1 cellular context compared by ENCODE assay signal in genomic region chr20:56392282-56393132, GRCh38.
A peak's percentile ranks its signal among the peaks of the same experiment; 100 is the strongest.
TF ChIP-seq lines count a peak whose summit lies in the region.

Gene CSTF1, plus strand, starts transcription at chr20:56392645. Its CDS starts 2,908 bp downstream, at chr20:56395553.

TF ChIP-seq in HepG2, 621 proteins besides CTCF, POLR2A, EP300 and RAD21 (continued from another document and continues in another):
- TF ChIP-seq CREM (IDR thresholded peaks at IDR 0.05) (peak; percentile 99), CREM (CRISPR knock-in tag; IDR thresholded peaks at IDR 0.05) (peak; percentile 83), HNRNPL (IDR thresholded peaks at IDR 0.05; ENCODE audit: low read depth, low read length) (peak; percentile 66; the same call in 1 of the 2 replicates), KLF16 (CRISPR knock-in tag; IDR thresholded peaks at IDR 0.05) (peak; percentile 91 to 99; a peak in 3 of 4 replicates), ZNF264 (CRISPR knock-in tag; IDR thresholded peaks at IDR 0.05) (peak; percentile 97), STAG1 (CRISPR knock-in tag; IDR thresholded peaks at IDR 0.05) (peak; percentile 1; the same call in 1 of the 2 replicates), ZNF280B (CRISPR knock-in tag; IDR thresholded peaks at IDR 0.05; ENCODE audit: borderline replicate concordance) (peak; percentile 100), ZNF850 (CRISPR knock-in tag; conservative IDR thresholded peaks at IDR 0.05) (no peak), ZNF337 (CRISPR knock-in tag; IDR thresholded peaks at IDR 0.05; ENCODE audit: borderline replicate concordance, low read depth) (peak; percentile 96), ZFP36L1 (CRISPR knock-in tag; IDR thresholded peaks at IDR 0.05) (peak; percentile 98; the same call in 1 of the 2 replicates), ZNF615 (CRISPR knock-in tag; IDR thresholded peaks at IDR 0.05; ENCODE audit: borderline replicate concordance) (peak; percentile 94), MYPOP (CRISPR knock-in tag; IDR thresholded peaks at IDR 0.05) (peak; percentile 99), SMAD1 (CRISPR knock-in tag; IDR thresholded peaks at IDR 0.05; ENCODE audit: borderline replicate concordance, low read depth) (peak; percentile 97; the same call in 1 of the 2 replicates), ZBTB34 (CRISPR knock-in tag; IDR thresholded peaks at IDR 0.05) (peak; percentile 53), ZNF746 (CRISPR knock-in tag; IDR thresholded peaks at IDR 0.05) (peak; percentile 87), ZNF816 (CRISPR knock-in tag; IDR thresholded peaks at IDR 0.05; ENCODE audit: borderline replicate concordance) (no peak; the same call in 1 of the 2 replicates), ELF1 (CRISPR knock-in tag; IDR thresholded peaks at IDR 0.05) (peak; percentile 100), ZBED4 (CRISPR knock-in tag; IDR thresholded peaks at IDR 0.05; ENCODE audit: borderline replicate concordance) (peak; percentile 92), RARA (CRISPR knock-in tag; IDR thresholded peaks at IDR 0.05) (peak; percentile 74), FOXO1 (CRISPR knock-in tag; IDR thresholded peaks at IDR 0.05) (peak; percentile 96), ETS1 (CRISPR knock-in tag; IDR thresholded peaks at IDR 0.05) (peak; percentile 94; the same call in 1 of the 2 replicates), TCF7L2 (IDR thresholded peaks at IDR 0.05; ENCODE audit: low read depth, low read length) (no peak), ZNF367 (CRISPR knock-in tag; IDR thresholded peaks at IDR 0.05; ENCODE audit: borderline replicate concordance) (peak; percentile 91), SETDB1 (CRISPR knock-in tag; IDR thresholded peaks at IDR 0.05; ENCODE audit: borderline replicate concordance) (no peak), MAFG (CRISPR knock-in tag; IDR thresholded peaks at IDR 0.05) (no peak), HOXD1 (CRISPR knock-in tag; IDR thresholded peaks at IDR 0.05) (peak; percentile 98), HNF1A (IDR thresholded peaks at IDR 0.05; ENCODE audit: low read depth) (peak; percentile 65), HNF1A (CRISPR knock-in tag; IDR thresholded peaks at IDR 0.05; ENCODE audit: borderline replicate concordance) (peak; percentile 92; the same call in 1 of the 2 replicates), DRAP1 (CRISPR knock-in tag; IDR thresholded peaks at IDR 0.05) (peak; percentile 92), ZNF563 (CRISPR knock-in tag; IDR thresholded peaks at IDR 0.05) (peak; percentile 72), ATF3 (CRISPR knock-in tag; IDR thresholded peaks at IDR 0.05) (peak; percentile 89), ZKSCAN5 (CRISPR knock-in tag; IDR thresholded peaks at IDR 0.05) (peak; percentile 99), ZNF709 (CRISPR knock-in tag; IDR thresholded peaks at IDR 0.05) (peak; percentile 97; the same call in 1 of the 2 replicates), ISL2 (CRISPR knock-in tag; IDR thresholded peaks at IDR 0.05) (peak; percentile 93), ZNF230 (CRISPR knock-in tag; IDR thresholded peaks at IDR 0.05) (peak; percentile 95), ZSCAN30 (CRISPR knock-in tag; IDR thresholded peaks at IDR 0.05) (0 out of 2 replicates have a peak, but pooled peaks have one; percentile 78), BORCS8-MEF2B (CRISPR knock-in tag; IDR thresholded peaks at IDR 0.05) (peak; percentile 97), FOXO4 (CRISPR knock-in tag; conservative IDR thresholded peaks at IDR 0.05) (0 out of 2 replicates have a peak, but pooled peaks have one; percentile 92), ZNF101 (CRISPR knock-in tag; IDR thresholded peaks at IDR 0.05; ENCODE audit: borderline replicate concordance, low read depth) (peak; percentile 55; the same call in 1 of the 2 replicates), TEAD2 (CRISPR knock-in tag; IDR thresholded peaks at IDR 0.05) (peak; percentile 93), RAD51 (IDR thresholded peaks at IDR 0.05; ENCODE audit: borderline replicate concordance) (no peak), ZKSCAN1 (IDR thresholded peaks at IDR 0.05; ENCODE audit: low read length) (peak; percentile 66), ZNF674 (CRISPR knock-in tag; IDR thresholded peaks at IDR 0.05; ENCODE audit: low read depth) (no peak), PHF5A (CRISPR knock-in tag; IDR thresholded peaks at IDR 0.05; ENCODE audit: low read depth, unreplicated experiment) (peak; percentile 98), IKZF5 (CRISPR knock-in tag; IDR thresholded peaks at IDR 0.05) (peak; percentile 100), KLF6 (CRISPR knock-in tag; IDR thresholded peaks at IDR 0.05) (peak; percentile 98), NBN (conservative IDR thresholded peaks at IDR 0.05) (no peak)
